Comparison of ENCODE assay signal across 21 cellular contexts in the genomic region with DNA sequence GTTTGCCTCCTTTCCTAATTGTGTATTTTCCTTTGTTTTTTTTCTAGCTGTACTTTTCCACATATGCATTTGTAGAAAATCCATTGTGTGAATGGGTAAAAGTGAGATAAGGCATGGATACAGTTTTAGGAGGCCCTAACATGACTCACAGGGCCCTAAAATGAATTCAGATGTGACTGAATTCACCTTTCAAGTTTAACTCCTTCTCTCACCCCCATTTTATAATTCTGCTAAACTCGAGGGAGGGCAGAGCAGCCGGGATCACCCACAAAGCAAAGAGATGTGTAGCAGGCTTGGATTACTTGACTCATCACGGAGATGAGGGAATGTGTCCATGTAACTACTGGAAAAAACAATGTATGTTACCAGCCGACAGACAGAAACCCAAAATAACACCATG. TPM values are rescaled to one million over a fixed set of nuclear protein-coding genes. Genes with fewer than 3 reads are reported as not detected.
DNase-seq lines count a peak whose midpoint lies in the region; ATAC-seq and TF ChIP-seq lines count a peak whose summit lies in the region.
"Had no signal": no experiment of that assay in that cellular context is flagged by ENCODE, and none has a peak within 500 bp of the region (broad histone marks: within the 10 kb centered on the region; RNA-seq: fewer than 3 reads in every experiment).

No MANE protein-coding gene starts in this region.

- no peaks in the 10 kb centered on the region for H3K27me3 ChIP-seq in SJSA1 (replicated peaks)
- no peaks in the 10 kb centered on the region for H3K27me3 ChIP-seq in endodermal cell (ENCODE audit: control insufficient read depth, insufficient read depth, low read length, poor library complexity, severe bottlenecking)

- H3K36me3 ChIP-seq in SJSA1 (no peaks in the 10 kb centered on the region), endodermal cell (ENCODE audit: control insufficient read depth, insufficient read depth, low read length) (no peaks in the 10 kb centered on the region)

- no peak for ATAC-seq in HG03045 (IDR thresholded peaks at IDR 0.05; ENCODE audit: unreplicated experiment)
- ATAC-seq: Right ventricle myocardium inferior had no signal

- H3K4me3 ChIP-seq in SJSA1 (no peak overlapping the region), endodermal cell (ENCODE audit: low read length) (no peak overlapping the region)
- H3K4me3 ChIP-seq: GM23248 had no signal

- peaks cover 45% of the 10 kb centered on the region for H3K4me1 Mint-ChIP-seq in HFFc6 (ENCODE audit: low read depth)
- H3K4me1 Mint-ChIP-seq in endodermal cell = peaks cover 46% of the 10 kb centered on the region
- peaks cover 68% of the 10 kb centered on the region for H3K4me1 Mint-ChIP-seq in osteocyte (ENCODE audit: unreplicated experiment)
- H3K4me1 Mint-ChIP-seq in activated T-helper 1 cell treated with anti-CD3 and anti-CD28 coated beads, Interleukin-12 subunit alpha, Interleukin-12 subunit beta, Interleukin-2, Interleukin-4 antibody, amounts not matched to agents 30 ng/mL and 10 ng/mL and 1 ng/mL, durations not matched to agents 14 hours and 24 hours and 36 hours (ENCODE audit: low read depth) = peaks cover 4% of the 10 kb centered on the region

- no peak overlapping the region for H3K9ac ChIP-seq in endodermal cell (ENCODE audit: extremely low read depth, low read length, poor library complexity, severe bottlenecking)
- H3K9ac ChIP-seq: GM23248, KMS-11 had no signal

- DNase-seq in HFFc6 (no peak), SJSA1 (ENCODE audit: low read depth in 1 of 2, low spot score in 2 of 2) (peak; percentile 52 to 58), endodermal cell (no peak), osteocyte (ENCODE audit: extremely low spot score, unreplicated experiment) (no peak), Kasumi-1 (lab: John Stamatoyannopoulos, UW) (no peak)
- DNase-seq in activated T-helper 1 cell treated with anti-CD3 and anti-CD28 coated beads, Interleukin-12 subunit alpha, Interleukin-12 subunit beta, Interleukin-2, Interleukin-4 antibody, amounts not matched to agents 30 ng/mL and 10 ng/mL and 1 ng/mL, durations not matched to agents 14 hours and 24 hours and 36 hours (ENCODE audit: low spot score) = no peak
- DNase-seq: CD4-positive, alpha-beta T cell; COR-L47; DMS 273 treated with DMSO at 0.1 percent for 48 hours; DMS79 treated with DMSO at 0.1 percent for 48 hours; GM23248; H9; NCI-H1694; NCI-H2081; NCI-H2171; NCI-H345; NCI-H524; NCI-H774 had no signal

- intact Hi-C loops in activated T-helper 1 cell treated with anti-CD3 and anti-CD28 coated beads, Interleukin-12 subunit alpha, Interleukin-12 subunit beta, Interleukin-2, Interleukin-4 antibody, amounts not matched to agents 30 ng/mL and 10 ng/mL and 1 ng/mL, durations not matched to agents 14 hours and 24 hours and 36 hours (cut with micrococcal nuclease) = no loop called here

- H3K4me3 Mint-ChIP-seq in HFFc6 (no peak overlapping the region), endodermal cell (no peak overlapping the region), osteocyte (ENCODE audit: unreplicated experiment) (no peak overlapping the region)
- H3K4me3 Mint-ChIP-seq in activated T-helper 1 cell treated with anti-CD3 and anti-CD28 coated beads, Interleukin-12 subunit alpha, Interleukin-12 subunit beta, Interleukin-2, Interleukin-4 antibody, amounts not matched to agents 30 ng/mL and 10 ng/mL and 1 ng/mL, durations not matched to agents 14 hours and 24 hours and 36 hours = no peak overlapping the region
- H3K4me3 Mint-ChIP-seq: CD4-positive, alpha-beta T cell; H9 had no signal

- peak overlapping the region; percentile 3; the same call in 1 of the 2 replicates for H3K27ac Mint-ChIP-seq in HFFc6
- peak overlapping the region; percentile 2 for H3K27ac Mint-ChIP-seq in endodermal cell
- peak overlapping the region; percentile 12 for H3K27ac Mint-ChIP-seq in osteocyte (ENCODE audit: unreplicated experiment)
- no peak overlapping the region for H3K27ac Mint-ChIP-seq in activated T-helper 1 cell treated with anti-CD3 and anti-CD28 coated beads, Interleukin-12 subunit alpha, Interleukin-12 subunit beta, Interleukin-2, Interleukin-4 antibody, amounts not matched to agents 30 ng/mL and 10 ng/mL and 1 ng/mL, durations not matched to agents 14 hours and 24 hours and 36 hours
- H3K27ac Mint-ChIP-seq: CD4-positive, alpha-beta T cell had no signal

- no peaks in the 10 kb centered on the region; the same call in none of the 2 replicates for H3K27me3 Mint-ChIP-seq in HFFc6 (ENCODE audit: insufficient read depth)
- no peaks in the 10 kb centered on the region for H3K27me3 Mint-ChIP-seq in endodermal cell (ENCODE audit: insufficient read depth)
- no peaks in the 10 kb centered on the region for H3K27me3 Mint-ChIP-seq in osteocyte (ENCODE audit: unreplicated experiment)
- peaks cover 2% of the 10 kb centered on the region for H3K27me3 Mint-ChIP-seq in activated T-helper 1 cell treated with anti-CD3 and anti-CD28 coated beads, Interleukin-12 subunit alpha, Interleukin-12 subunit beta, Interleukin-2, Interleukin-4 antibody, amounts not matched to agents 30 ng/mL and 10 ng/mL and 1 ng/mL, durations not matched to agents 14 hours and 24 hours and 36 hours (ENCODE audit: insufficient read depth)
- H3K27me3 Mint-ChIP-seq: CD4-positive, alpha-beta T cell had no signal

- TF ChIP-seq CTCF in HFFc6 (IDR thresholded peaks at IDR 0.05) (no peak), endodermal cell (conservative IDR thresholded peaks at IDR 0.05) (no peak), osteocyte (IDR thresholded peaks at IDR 0.05) (no peak)

- H3K36me3 Mint-ChIP-seq in HFFc6 (ENCODE audit: low read depth) (peaks cover 5% of the 10 kb centered on the region; the same call in 1 of the 2 replicates), endodermal cell (ENCODE audit: low read depth) (peaks cover 7% of the 10 kb centered on the region), osteocyte (ENCODE audit: unreplicated experiment) (peaks cover 9% of the 10 kb centered on the region)
- H3K36me3 Mint-ChIP-seq in activated T-helper 1 cell treated with anti-CD3 and anti-CD28 coated beads, Interleukin-12 subunit alpha, Interleukin-12 subunit beta, Interleukin-2, Interleukin-4 antibody, amounts not matched to agents 30 ng/mL and 10 ng/mL and 1 ng/mL, durations not matched to agents 14 hours and 24 hours and 36 hours (ENCODE audit: low read depth) = no peaks in the 10 kb centered on the region

- no peaks in the 10 kb centered on the region for H3K9me3 ChIP-seq in SJSA1 (replicated peaks)
- H3K9me3 ChIP-seq in endodermal cell (ENCODE audit: control insufficient read depth, low read length) = no peaks in the 10 kb centered on the region

- WGBS in endodermal cell (ENCODE audit: insufficient coverage in 1 of 2, insufficient read length in 1 of 2), 2 experiments = 90 to 100% methylated on average over 1 to 4 of the region's 4 CpGs

- H3K4me1 ChIP-seq in SJSA1 (replicated peaks) = peaks cover 48% of the 10 kb centered on the region
- H3K4me1 ChIP-seq in endodermal cell (ENCODE audit: control insufficient read depth, insufficient read depth, low read length) = peaks cover 13% of the 10 kb centered on the region

- H3K27ac ChIP-seq in SJSA1 (peak overlapping the region; percentile 71), endodermal cell (ENCODE audit: low read depth, low read length) (no peak overlapping the region)
- H3K27ac ChIP-seq: GM23248, KMS-11 had no signal

- H3K9me3 Mint-ChIP-seq in HFFc6 = no peaks in the 10 kb centered on the region
- no peaks in the 10 kb centered on the region for H3K9me3 Mint-ChIP-seq in endodermal cell
- no peaks in the 10 kb centered on the region for H3K9me3 Mint-ChIP-seq in osteocyte (ENCODE audit: unreplicated experiment)
- no peaks in the 10 kb centered on the region for H3K9me3 Mint-ChIP-seq in activated T-helper 1 cell treated with anti-CD3 and anti-CD28 coated beads, Interleukin-12 subunit alpha, Interleukin-12 subunit beta, Interleukin-2, Interleukin-4 antibody, amounts not matched to agents 30 ng/mL and 10 ng/mL and 1 ng/mL, durations not matched to agents 14 hours and 24 hours and 36 hours
- H3K9me3 Mint-ChIP-seq: CD4-positive, alpha-beta T cell; H9 had no signal

RNA-seq across cellular contexts. Expression of a gene that starts 59.9 kb away (rescaled TPM):
- 10 to 100 TPM; 32.2 to 59.3 (median 52.0) TPM for total RNA-seq in HFFc6 (2021; fragmentation: NEBNext Ultra II Directional; extraction: Animal tissue kit (Norgen Biotek cat#: 25700))
- 22.1 and 26.9 TPM in 2 replicates for total RNA-seq in SJSA1 (2014; rRNA removed; shearing (Covaris generic))
- 10 to 100 TPM; 41.7 to 94.3 TPM for total RNA-seq in endodermal cell
- 31.4 TPM for polyA plus RNA-seq in endodermal cell (2013, experiment 1 of 2)
- polyA plus RNA-seq in endodermal cell (2013, experiment 2 of 2) = 32.3 TPM
- total RNA-seq in osteocyte = 195 and 198 TPM in 2 replicates
- 94.8 and 97.6 TPM in 2 replicates for total RNA-seq in activated T-helper 1 cell treated with anti-CD3 and anti-CD28 coated beads, Interleukin-12 subunit alpha, Interleukin-12 subunit beta, Interleukin-2, Interleukin-4 antibody, amounts not matched to agents 30 ng/mL and 10 ng/mL and 1 ng/mL, durations not matched to agents 14 hours and 24 hours and 36 hours

Comparison
In these comparisons a context has a peak if more than half of its experiments do, and no peak if none do; other contexts are left out.
1. DNase-seq: peak in SJSA1 (2 of 2); none in HFFc6 (single experiment), endodermal cell (single experiment), osteocyte (single experiment), Kasumi-1 (0 of 2) and activated T-helper 1 cell treated with anti-CD3 and anti-CD28 coated beads, Interleukin-12 subunit alpha, Interleukin-12 subunit beta, Interleukin-2, Interleukin-4 antibody, amounts not matched to agents 30 ng/mL and 10 ng/mL and 1 ng/mL, durations not matched to agents 14 hours and 24 hours and 36 hours (single experiment).